In genomic region chr3:72549819-72550581, GRCh38 we compare ENCODE assay signal across 10 cellular contexts.
A peak's percentile ranks its signal among the peaks of the same experiment; 100 is the strongest.
DNase-seq lines count a peak whose midpoint lies in the region; ATAC-seq and TF ChIP-seq lines count a peak whose summit lies in the region.
"Had no signal": no experiment of that assay in that cellular context is flagged by ENCODE, and none has a peak within 500 bp of the region (broad histone marks: within the 10 kb centered on the region; RNA-seq: fewer than 3 reads in every experiment).

No MANE protein-coding gene starts in this region.

- no peak overlapping the region for H3K9ac ChIP-seq in PC-3 (ENCODE audit: low read length)

- CTCF ChIA-PET in activated CD4-positive, alpha-beta T cell treated with anti-CD3 and anti-CD28 coated beads, Interleukin-2, amount 10 ng/mL, durations not matched to agents 7 days and 5 days (lab: Charles Lee): interaction anchor here (0.6 to 1.1 kb wide), 3 partner anchors 12 to 660 kb away, joined by 3 to 4 read pairs (median 3); no protein-coding TSS in a partner anchor
- CTCF ChIA-PET in PC-3 (lab: Charles Lee): no interaction called here
- CTCF ChIA-PET in RWPE1 (lab: Yijun Ruan, JAX): no interaction called here

- H3K36me3 Mint-ChIP-seq in activated CD4-positive, alpha-beta T cell treated with anti-CD3 and anti-CD28 coated beads, Interleukin-2, amount 10 ng/mL, durations not matched to agents 7 days and 5 days (ENCODE audit: low read depth): no peaks in the 10 kb centered on the region
- H3K36me3 Mint-ChIP-seq in effector memory CD8-positive, alpha-beta T cell (ENCODE audit: insufficient read depth): no peaks in the 10 kb centered on the region

- intact Hi-C loops in PC-3 (cut with micrococcal nuclease) (no loop called here), Right ventricle myocardium inferior (cut with DNase I) (no loop called here)

- TF ChIP-seq CTCF in PC-3 (conservative IDR thresholded peaks at IDR 0.05; ENCODE audit: low read depth, low read length) (no peak), RWPE1 (conservative IDR thresholded peaks at IDR 0.05; ENCODE audit: low read depth) (no peak)

- peak overlapping the region; percentile 65 for H3K4me3 Mint-ChIP-seq in activated CD4-positive, alpha-beta T cell treated with anti-CD3 and anti-CD28 coated beads, Interleukin-2, amount 10 ng/mL, durations not matched to agents 7 days and 5 days
- peak overlapping the region; percentile 63 to 71 for H3K4me3 Mint-ChIP-seq in effector memory CD8-positive, alpha-beta T cell

- H3K9me3 ChIP-seq in PC-3 (ENCODE audit: low read length): no peaks in the 10 kb centered on the region
- H3K9me3 ChIP-seq: BE2C, MG63 had no signal

- H3K27ac ChIP-seq in PC-3 (ENCODE audit: low read length): no peak overlapping the region
- no peak overlapping the region for H3K27ac ChIP-seq in RWPE1

- H3F3A ChIP-seq in PC-3 (ENCODE audit: low read length, unreplicated experiment): no peaks in the 10 kb centered on the region

- no peaks in the 10 kb centered on the region for H3K27me3 ChIP-seq in PC-3 (ENCODE audit: low read length)
- H3K27me3 ChIP-seq: BE2C, MG63 had no signal

- H3K9me3 Mint-ChIP-seq in activated CD4-positive, alpha-beta T cell treated with anti-CD3 and anti-CD28 coated beads, Interleukin-2, amount 10 ng/mL, durations not matched to agents 7 days and 5 days: no peaks in the 10 kb centered on the region
- no peaks in the 10 kb centered on the region for H3K9me3 Mint-ChIP-seq in effector memory CD8-positive, alpha-beta T cell

- no peak overlapping the region for H3K4me3 ChIP-seq in PC-3 (ENCODE audit: low read length)
- H3K4me3 ChIP-seq: MG63 had no signal

- no TSS peak for BruUV-seq in PC-3 (replicated peaks; lab: Mats Ljungman, UMichigan)

- H3K4me2 ChIP-seq in PC-3 (ENCODE audit: low read length): peak overlapping the region; percentile 28; the same call in 1 of the 2 replicates

- peak; percentile 39 for DNase-seq in activated CD4-positive, alpha-beta T cell treated with anti-CD3 and anti-CD28 coated beads, Interleukin-2, amount 10 ng/mL, durations not matched to agents 7 days and 5 days
- DNase-seq in activated CD4-positive, alpha-beta T cell treated with anti-CD3 and anti-CD28 coated beads for 1 hour: no peak
- no peak for DNase-seq in PC-3
- no peak for DNase-seq in effector memory CD8-positive, alpha-beta T cell
- DNase-seq in stimulated activated naive CD8-positive, alpha-beta T cell treated with anti-CD3 and anti-CD28 coated beads, Interleukin-15, Interleukin-2, amounts not matched to agents 100 U/mL and 50 U/mL, for 24 hours: no peak
- no peak for DNase-seq in Right ventricle myocardium inferior (ENCODE audit: missing footprints)
- no peak for DNase-seq in RWPE1 (ENCODE audit: low spot score)
- DNase-seq: BE2C, MG63 had no signal

- H3K4me1 ChIP-seq in PC-3 (ENCODE audit: insufficient read depth, low read length): no peaks in the 10 kb centered on the region
- H3K4me1 ChIP-seq: BE2C had no signal

- no peaks in the 10 kb centered on the region for H3K27me3 Mint-ChIP-seq in activated CD4-positive, alpha-beta T cell treated with anti-CD3 and anti-CD28 coated beads, Interleukin-2, amount 10 ng/mL, durations not matched to agents 7 days and 5 days
- H3K27me3 Mint-ChIP-seq in effector memory CD8-positive, alpha-beta T cell: no peaks in the 10 kb centered on the region

- H3K27ac Mint-ChIP-seq in activated CD4-positive, alpha-beta T cell treated with anti-CD3 and anti-CD28 coated beads, Interleukin-2, amount 10 ng/mL, durations not matched to agents 7 days and 5 days: peak overlapping the region; percentile 93
- H3K27ac Mint-ChIP-seq in effector memory CD8-positive, alpha-beta T cell: peak overlapping the region; percentile 78 to 82

- no peaks in the 10 kb centered on the region for H3K36me3 ChIP-seq in PC-3 (ENCODE audit: low read depth, low read length)
- H3K36me3 ChIP-seq: BE2C, MG63 had no signal

- no peaks in the 10 kb centered on the region for H3K9me2 ChIP-seq in PC-3 (replicated peaks; ENCODE audit: low read length)

- no peak overlapping the region; the same call in 1 of the 2 replicates for H2AFZ ChIP-seq in PC-3 (ENCODE audit: low read length)

- H3K79me2 ChIP-seq in PC-3 (ENCODE audit: low read length): no peaks in the 10 kb centered on the region

- H4K20me1 ChIP-seq in PC-3 (ENCODE audit: low read length): no peaks in the 10 kb centered on the region

- ATAC-seq in PC-3 (peak; percentile 15; the same call in 1 of the 2 replicates), Right ventricle myocardium inferior (no peak), GM19395 (IDR thresholded peaks at IDR 0.05; ENCODE audit: unreplicated experiment) (no peak)
- no peak for ATAC-seq in effector memory CD8-positive, alpha-beta T cell (replicated peaks)
- peak; percentile 49 for ATAC-seq in stimulated activated naive CD8-positive, alpha-beta T cell treated with anti-CD3 and anti-CD28 coated beads, Interleukin-15, Interleukin-2, amounts not matched to agents 100 U/mL and 50 U/mL, for 24 hours

- POLR2A ChIA-PET in activated CD4-positive, alpha-beta T cell treated with anti-CD3 and anti-CD28 coated beads, Interleukin-2, amount 10 ng/mL, durations not matched to agents 7 days and 5 days (lab: Charles Lee): interaction anchor here (0.7 kb wide), 1 partner anchor 277 kb away, joined by 4 read pairs; no protein-coding TSS in a partner anchor
- POLR2A ChIA-PET in PC-3 (lab: Charles Lee; ENCODE audit: unreplicated experiment) (no interaction called here), RWPE1 (lab: Yijun Ruan, JAX; ENCODE audit: low non-redundant PET) (no interaction called here)

- peaks cover 20% of the 10 kb centered on the region for H3K4me1 Mint-ChIP-seq in activated CD4-positive, alpha-beta T cell treated with anti-CD3 and anti-CD28 coated beads, Interleukin-2, amount 10 ng/mL, durations not matched to agents 7 days and 5 days
- H3K4me1 Mint-ChIP-seq in effector memory CD8-positive, alpha-beta T cell (ENCODE audit: low read depth in 2 of 2): peaks cover 5 to 6% of the 10 kb centered on the region in 2 donors

Comparison
In these comparisons a context has a peak if more than half of its experiments do, and no peak if none do; other contexts are left out.
1. ATAC-seq: peak in PC-3 (single experiment) and stimulated activated naive CD8-positive, alpha-beta T cell treated with anti-CD3 and anti-CD28 coated beads, Interleukin-15, Interleukin-2, amounts not matched to agents 100 U/mL and 50 U/mL, for 24 hours (single experiment); none in effector memory CD8-positive, alpha-beta T cell (single experiment), Right ventricle myocardium inferior (single experiment) and GM19395 (single experiment).